In the genomic region with DNA sequence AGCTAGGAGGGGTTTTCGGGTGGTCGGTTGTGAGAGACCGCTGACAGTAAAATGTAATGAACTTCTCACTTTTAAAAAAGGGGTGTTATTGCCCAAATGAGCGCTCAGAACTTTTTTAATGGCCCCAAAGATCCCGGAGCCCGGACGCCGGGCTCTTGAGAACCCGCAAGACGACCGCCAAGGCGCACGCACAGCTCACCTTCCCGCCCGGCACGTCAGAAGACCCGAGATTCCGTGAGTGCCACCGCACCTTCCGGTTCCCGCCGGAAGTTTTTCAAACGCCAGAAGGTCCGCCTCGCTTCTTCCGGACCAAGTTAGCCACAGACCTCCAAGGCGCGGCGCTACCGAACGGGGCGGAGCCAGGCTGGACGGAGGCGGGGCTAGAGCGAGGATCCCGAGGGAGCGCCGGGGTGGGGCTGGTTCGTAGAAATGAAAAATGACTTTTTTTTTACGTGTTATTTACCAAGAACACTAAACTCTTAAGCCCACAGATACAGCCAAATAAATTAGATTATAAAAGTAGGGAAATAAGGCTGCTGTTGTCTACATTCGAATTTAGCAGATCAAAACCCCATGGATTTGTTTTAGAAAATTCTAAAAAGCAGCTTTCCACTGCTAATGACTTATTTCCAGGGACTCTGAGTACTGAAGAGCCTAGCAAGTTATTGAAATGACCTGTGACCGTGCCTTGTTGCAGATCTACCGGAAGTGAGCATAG, we compare ENCODE assay signal across 8 cellular contexts. TPM values are rescaled to one million over a fixed set of nuclear protein-coding genes. Genes with fewer than 3 reads are reported as not detected.
A peak's percentile ranks its signal among the peaks of the same experiment; 100 is the strongest.
DNase-seq lines count a peak whose midpoint lies in the region; ATAC-seq and TF ChIP-seq lines count a peak whose summit lies in the region.

A gene with protein sequence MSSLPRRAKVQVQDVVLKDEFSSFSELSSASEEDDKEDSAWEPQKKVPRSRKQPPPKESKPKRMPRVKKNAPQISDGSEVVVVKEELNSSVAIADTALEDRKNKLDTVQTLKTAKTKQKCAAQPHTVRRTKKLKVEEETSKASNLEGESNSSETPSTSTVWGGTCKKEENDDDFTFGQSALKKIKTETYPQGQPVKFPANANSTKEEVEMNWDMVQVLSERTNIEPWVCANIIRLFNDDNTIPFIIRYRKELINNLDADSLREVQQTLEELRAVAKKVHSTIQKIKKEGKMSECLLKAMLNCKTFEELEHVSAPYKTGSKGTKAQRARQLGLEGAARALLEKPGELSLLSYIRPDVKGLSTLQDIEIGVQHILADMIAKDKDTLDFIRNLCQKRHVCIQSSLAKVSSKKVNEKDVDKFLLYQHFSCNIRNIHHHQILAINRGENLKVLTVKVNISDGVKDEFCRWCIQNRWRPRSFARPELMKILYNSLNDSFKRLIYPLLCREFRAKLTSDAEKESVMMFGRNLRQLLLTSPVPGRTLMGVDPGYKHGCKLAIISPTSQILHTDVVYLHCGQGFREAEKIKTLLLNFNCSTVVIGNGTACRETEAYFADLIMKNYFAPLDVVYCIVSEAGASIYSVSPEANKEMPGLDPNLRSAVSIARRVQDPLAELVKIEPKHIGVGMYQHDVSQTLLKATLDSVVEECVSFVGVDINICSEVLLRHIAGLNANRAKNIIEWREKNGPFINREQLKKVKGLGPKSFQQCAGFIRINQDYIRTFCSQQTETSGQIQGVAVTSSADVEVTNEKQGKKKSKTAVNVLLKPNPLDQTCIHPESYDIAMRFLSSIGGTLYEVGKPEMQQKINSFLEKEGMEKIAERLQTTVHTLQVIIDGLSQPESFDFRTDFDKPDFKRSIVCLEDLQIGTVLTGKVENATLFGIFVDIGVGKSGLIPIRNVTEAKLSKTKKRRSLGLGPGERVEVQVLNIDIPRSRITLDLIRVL (minus strand): TSS at position 248 of the 718 bp plus-strand sequence. CDS start 5,826 bp downstream, outside the sequence.

- peak; percentile 97 for ATAC-seq in activated T-helper 17 cell treated with anti-CD3 and anti-CD28 coated beads, Interleukin-2, amount 50 U/mL, for 72 hours (replicated peaks)
- peak; percentile 80 to 89 for ATAC-seq in naive thymus-derived CD8-positive, alpha-beta T cell

- no peaks in the 10 kb centered on the region for H4K20me1 ChIP-seq in fibroblast of lung (ENCODE audit: control insufficient read depth, extremely low read depth, insufficient read depth, low read length)

- TF ChIP-seq CTCF in LNCaP clone FGC (IDR thresholded peaks at IDR 0.05; ENCODE audit: control insufficient read depth, extremely low read depth, insufficient read depth) (no peak), RWPE1 (conservative IDR thresholded peaks at IDR 0.05; ENCODE audit: low read depth) (no peak), fibroblast of lung (conservative IDR thresholded peaks at IDR 0.05 in 1 of 2, IDR thresholded peaks at IDR 0.05 in 1 of 2; ENCODE audit: low read depth in 1 of 2, low read length in 2 of 2) (no peak)

- H3K4me2 ChIP-seq in fibroblast of lung (ENCODE audit: extremely low read depth, insufficient read depth, low read length), result peak within 1 kb of the TSS; percentile 85

- H3K4me1 Mint-ChIP-seq in activated T-helper 17 cell treated with anti-CD3 and anti-CD28 coated beads, Interleukin-2, amount 50 U/mL, for 72 hours, result peaks cover 10% of the 10 kb centered on the region
- peaks cover 14 to 34% (median 28%) of the 10 kb centered on the region in 4 donors for H3K4me1 Mint-ChIP-seq in naive thymus-derived CD8-positive, alpha-beta T cell

- no peaks in the 10 kb centered on the region for H3K9me3 Mint-ChIP-seq in activated T-helper 17 cell treated with anti-CD3 and anti-CD28 coated beads, Interleukin-2, amount 50 U/mL, for 72 hours
- no peaks in the 10 kb centered on the region for H3K9me3 Mint-ChIP-seq in naive thymus-derived CD8-positive, alpha-beta T cell

- H3K4me1 ChIP-seq in fibroblast of lung (ENCODE audit: control insufficient read depth, extremely low read depth, insufficient read depth, low read length), result no peaks in the 10 kb centered on the region

- H3K9ac ChIP-seq in fibroblast of lung (ENCODE audit: insufficient read depth, low read length), result peak within 1 kb of the TSS; percentile 21

- H3K79me2 ChIP-seq in fibroblast of lung (ENCODE audit: control insufficient read depth, insufficient read depth, low read length), result peaks cover 11% of the 10 kb centered on the region

- H3K36me3 ChIP-seq in fibroblast of lung (ENCODE audit: control insufficient read depth, insufficient read depth, low read length), result no peaks in the 10 kb centered on the region

- H3K9me3 ChIP-seq in fibroblast of lung (ENCODE audit: control insufficient read depth, insufficient read depth, low read depth, low read length), result no peaks in the 10 kb centered on the region

- no peaks in the 10 kb centered on the region for H3K27me3 ChIP-seq in fibroblast of lung (ENCODE audit: control insufficient read depth, insufficient read depth, low read length)

- H3K36me3 Mint-ChIP-seq in activated T-helper 17 cell treated with anti-CD3 and anti-CD28 coated beads, Interleukin-2, amount 50 U/mL, for 72 hours (ENCODE audit: low read depth), result no peaks in the 10 kb centered on the region
- peaks cover 0 to 2% (median 0%) of the 10 kb centered on the region in 3 donors for H3K36me3 Mint-ChIP-seq in naive thymus-derived CD8-positive, alpha-beta T cell

- peak; percentile 98 for DNase-seq in Daoy (ENCODE audit: low read depth)
- DNase-seq in GOT3 (lab: John Stamatoyannopoulos, UW), result peak; percentile 64
- peak; percentile 76 for DNase-seq in LNCaP clone FGC (ENCODE audit: low read depth)
- DNase-seq in RWPE1 (ENCODE audit: low spot score), result peak; percentile 89
- DNase-seq in fibroblast of lung (ENCODE audit: low read depth in 2 of 2), result peak; percentile 89 to 94
- peak; percentile 73 to 87 (median 80) for DNase-seq in naive thymus-derived CD8-positive, alpha-beta T cell
- peak; percentile 62 to 79 (median 66) for DNase-seq in stimulated activated naive CD4-positive, alpha-beta T cell (lab: John Stamatoyannopoulos, UW)

- POLR2A ChIA-PET in RWPE1 (lab: Yijun Ruan, JAX; ENCODE audit: low non-redundant PET), result interaction anchor here (0.7 kb wide), 1 partner anchor 44 kb away, joined by 3 read pairs; no protein-coding TSS in a partner anchor
- POLR2A ChIA-PET in naive thymus-derived CD8-positive, alpha-beta T cell (lab: Charles Lee), result interaction anchor here (0.5 to 1.5 kb wide), 4 partner anchors 14 to 1614 kb away, joined by 3 to 4 read pairs (median 3); a partner anchor contains a TSS

- peak within 1 kb of the TSS; percentile 80 for H3K4me3 ChIP-seq in LNCaP clone FGC (ENCODE audit: low read depth, low read length)
- peak within 1 kb of the TSS; percentile 37 to 90 (median 64) for H3K4me3 ChIP-seq in fibroblast of lung (replicated peaks in 1 of 4; ENCODE audit: control extremely low read depth in 1 of 4, insufficient read depth in 1 of 4, low read depth in 3 of 4, low read length in 4 of 4)

- peak within 1 kb of the TSS; percentile 94 for H3K27ac Mint-ChIP-seq in activated T-helper 17 cell treated with anti-CD3 and anti-CD28 coated beads, Interleukin-2, amount 50 U/mL, for 72 hours
- H3K27ac Mint-ChIP-seq in naive thymus-derived CD8-positive, alpha-beta T cell, result peak within 1 kb of the TSS; percentile 92 to 99 (median 97)

- peak within 1 kb of the TSS; percentile 90 for H3K27ac ChIP-seq in RWPE1
- peak within 1 kb of the TSS; percentile 65 for H3K27ac ChIP-seq in fibroblast of lung (ENCODE audit: insufficient read depth, low read length)

- CTCF ChIA-PET in RWPE1 (lab: Yijun Ruan, JAX), result interaction anchor here (0.7 to 1.1 kb wide), 2 partner anchors 14 to 630 kb away, joined by 3 read pairs; no protein-coding TSS in a partner anchor

- H3K4me3 Mint-ChIP-seq in activated T-helper 17 cell treated with anti-CD3 and anti-CD28 coated beads, Interleukin-2, amount 50 U/mL, for 72 hours, result peak within 1 kb of the TSS; percentile 94
- peak within 1 kb of the TSS; percentile 93 to 99 (median 97) for H3K4me3 Mint-ChIP-seq in naive thymus-derived CD8-positive, alpha-beta T cell

- peak within 1 kb of the TSS; percentile 72 for H2AFZ ChIP-seq in fibroblast of lung (ENCODE audit: low read length)

- H3K27me3 Mint-ChIP-seq in activated T-helper 17 cell treated with anti-CD3 and anti-CD28 coated beads, Interleukin-2, amount 50 U/mL, for 72 hours, result no peaks in the 10 kb centered on the region
- H3K27me3 Mint-ChIP-seq in naive thymus-derived CD8-positive, alpha-beta T cell, result no peaks in the 10 kb centered on the region

RNA-seq across cellular contexts. Expression of the gene that starts here (rescaled TPM):
- total RNA-seq in Daoy (2014; rRNA removed; shearing (Covaris generic)), result 28.3 and 41.3 TPM in 2 replicates
- 10 to 100 TPM; 10.9 to 17.1 TPM for total RNA-seq in activated T-helper 17 cell treated with anti-CD3 and anti-CD28 coated beads, Interleukin-2, amount 50 U/mL, for 72 hours
- 11.6 and 18.7 TPM in 2 replicates for total RNA-seq in fibroblast of lung
- 9.6 and 10.1 TPM in 2 replicates for polyA plus RNA-seq in fibroblast of lung
- polyA plus RNA-seq in fibroblast of lung (2012), result 9.8 and 10.1 TPM in 2 replicates
- 0.12 and 6.6 TPM in 2 replicates for polyA minus RNA-seq in fibroblast of lung (ENCODE audit: low replicate concordance)
- 10 to 100 TPM; 24.5 to 26.3 TPM for total RNA-seq in naive thymus-derived CD8-positive, alpha-beta T cell
- polyA plus RNA-seq in naive thymus-derived CD8-positive, alpha-beta T cell, result 10 to 100 TPM; 13.2 to 14.5 (median 14.4) TPM

Comparison
In these comparisons a context has a peak if more than half of its experiments do, and no peak if none do; other contexts are left out.
1. Peak in every context shown above with its lines: DNase-seq, ATAC-seq, H3K4me3 ChIP-seq and H3K27ac ChIP-seq.